13 cellular contexts compared by ENCODE assay signal in the genomic region with DNA sequence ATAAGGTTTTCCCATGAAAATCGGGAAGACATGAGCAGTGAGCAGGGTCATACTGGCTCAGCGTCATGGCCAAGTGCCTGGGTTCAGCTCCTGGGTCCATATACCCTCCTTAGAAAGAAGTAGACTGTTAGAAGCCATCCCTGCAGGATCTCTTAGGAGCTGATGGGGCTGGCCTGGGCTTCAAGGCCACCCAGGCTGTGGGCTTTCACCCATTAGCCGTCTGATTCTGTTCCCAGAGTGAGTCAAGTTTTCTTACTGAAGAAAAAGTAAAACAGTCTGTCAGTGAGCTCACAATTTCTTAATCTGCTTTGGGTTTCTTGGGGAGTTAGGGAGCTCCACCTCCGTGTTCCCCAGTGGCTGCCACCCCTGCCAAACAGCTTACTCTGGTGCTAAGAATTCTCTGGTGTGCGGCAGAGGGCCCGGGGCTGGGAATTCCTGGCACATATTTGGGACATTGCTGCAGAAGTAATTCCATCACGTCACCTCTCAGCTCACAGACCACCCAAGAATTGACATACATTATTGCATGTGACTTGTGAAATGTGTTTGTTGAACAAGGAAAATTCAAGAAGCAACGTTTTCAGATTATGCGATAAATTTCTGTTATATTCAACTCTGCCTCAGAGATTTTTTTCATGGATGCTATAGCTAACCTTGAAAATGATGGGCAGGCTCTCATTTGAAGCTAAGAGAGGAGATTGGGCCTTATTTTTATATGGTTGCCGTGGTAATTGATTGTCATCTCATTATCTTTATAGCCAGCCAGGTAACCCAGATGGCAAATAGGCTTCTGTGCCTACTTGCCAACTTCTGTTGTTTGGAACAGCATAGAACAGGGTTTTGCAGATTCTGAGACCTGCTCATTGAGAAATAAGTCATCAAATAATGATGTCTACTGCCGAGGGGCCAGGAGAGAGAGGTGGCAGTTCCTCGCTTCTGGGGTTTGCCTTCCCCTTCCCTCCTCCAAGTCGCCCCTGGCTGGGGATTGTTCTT.
"Had no signal": no experiment of that assay in that cellular context is flagged by ENCODE, and none has a peak within 500 bp of the region (broad histone marks: within the 10 kb centered on the region; RNA-seq: fewer than 3 reads in every experiment).

No MANE protein-coding gene starts in this region.

- H3K27me3 ChIP-seq: gastroesophageal sphincter, neutrophil, transverse colon had no signal

- DNase-seq: activated CD4-positive, alpha-beta memory T cell treated with anti-CD3 and anti-CD28 coated beads, Interleukin-2, amount 10 ng/mL, durations not matched to agents 7 days and 5 days; activated naive CD8-positive, alpha-beta T cell treated with anti-CD3 and anti-CD28 coated beads, Interleukin-2, amount 10 ng/mL, durations not matched to agents 7 days and 5 days; activated T-cell treated with anti-CD3 and anti-CD28 coated beads, Interleukin-2, amount 50 U/mL, for 72 hours; anterior cingulate cortex; naive thymus-derived CD4-positive, alpha-beta T cell; right cardiac atrium; T-helper 9 cell; transverse colon had no signal

- H3K4me1 ChIP-seq: gastroesophageal sphincter had no signal

- H3K4me3 ChIP-seq: gastroesophageal sphincter, lung, transverse colon had no signal

- ATAC-seq: activated T-cell treated with anti-CD3 and anti-CD28 coated beads, Interleukin-2, amount 50 U/mL, for 72 hours; gastroesophageal sphincter; naive thymus-derived CD4-positive, alpha-beta T cell; right cardiac atrium; stimulated activated effector memory CD8-positive, alpha-beta T cell treated with anti-CD3 and anti-CD28 coated beads, Interleukin-12 subunit alpha, Interleukin-12 subunit beta, amount 100 ng/mL, for 72 hours had no signal

- H3K36me3 ChIP-seq: gastroesophageal sphincter, neutrophil, transverse colon had no signal

- H3K9me3 ChIP-seq: gastroesophageal sphincter, neutrophil, transverse colon had no signal

- H3K27ac ChIP-seq: gastroesophageal sphincter, neutrophil, transverse colon, VCaP had no signal
